ENCODE assay signal across 8 cellular contexts in the genomic region with DNA sequence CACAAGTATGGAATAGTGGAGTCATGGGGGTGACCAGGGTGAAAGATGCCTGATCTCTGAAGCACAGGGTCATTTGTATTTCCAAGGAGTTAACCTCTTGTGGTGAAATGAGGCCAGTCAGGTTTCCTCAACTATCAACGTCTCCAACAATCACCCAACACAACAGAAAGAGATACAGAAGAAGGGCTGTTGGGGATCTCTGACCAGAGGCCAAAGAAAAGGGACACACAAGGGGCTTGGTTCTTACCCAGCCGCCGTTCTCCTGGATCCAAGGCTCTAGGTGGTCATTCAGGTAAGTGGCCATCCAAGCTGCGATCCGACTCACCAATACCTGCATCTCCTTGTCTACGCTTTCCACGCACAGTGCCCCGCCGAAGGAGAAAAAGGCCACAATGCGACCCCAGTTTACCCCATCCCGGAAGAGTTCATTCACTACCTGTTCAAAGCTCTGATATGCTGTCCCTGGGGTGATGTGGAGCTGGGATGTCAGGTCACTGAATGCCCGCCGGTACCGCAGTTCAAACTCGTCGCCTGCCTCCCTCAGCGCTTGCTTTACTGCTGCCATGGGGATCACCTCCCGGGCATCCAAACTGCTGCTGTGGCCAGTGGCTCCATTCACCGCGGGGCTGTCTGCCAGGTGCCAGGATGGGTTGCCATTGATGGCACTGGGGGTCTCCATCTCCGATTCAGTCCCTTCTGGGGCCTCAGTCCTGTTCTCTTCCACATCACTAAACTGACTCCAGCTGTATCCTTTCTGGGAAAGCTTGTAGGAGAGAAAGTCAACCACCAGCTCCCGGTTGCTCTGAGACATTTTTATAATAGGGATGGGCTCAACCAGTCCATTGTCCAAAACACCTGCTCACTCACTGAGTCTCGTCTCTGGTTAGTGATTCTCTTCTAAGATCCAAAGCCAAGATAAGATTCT. TPM values are rescaled to one million over a fixed set of nuclear protein-coding genes. Genes with fewer than 3 reads are reported as not detected.
DNase-seq lines count a peak whose midpoint lies in the region; ATAC-seq and TF ChIP-seq lines count a peak whose summit lies in the region.

No MANE protein-coding gene starts in this region.

- no peaks in the 10 kb centered on the region for H3K27me3 ChIP-seq in parathyroid adenoma (ENCODE audit: control insufficient read depth, insufficient read depth, low read length)

- peak; percentile 45 for DNase-seq in activated CD4-positive, CD25-positive, alpha-beta regulatory T cell treated with anti-CD3 and anti-CD28 coated beads, Interleukin-2, amount 50 U/mL, for 72 hours
- peak; percentile 46 for DNase-seq in activated CD8-positive, alpha-beta T cell treated with anti-CD3 and anti-CD28 coated beads for 36 hours
- DNase-seq in fibroblast of the aortic adventitia (ENCODE audit: low read depth): no peak
- DNase-seq in NCI-H1694 (lab: John Stamatoyannopoulos, UW): no peak

- no peaks in the 10 kb centered on the region for H3K9me3 Mint-ChIP-seq in activated CD8-positive, alpha-beta T cell treated with anti-CD3 and anti-CD28 coated beads for 36 hours

- H3K4me1 ChIP-seq in parathyroid adenoma: peaks cover 21% of the 10 kb centered on the region

- H3K4me1 Mint-ChIP-seq in activated CD8-positive, alpha-beta T cell treated with anti-CD3 and anti-CD28 coated beads for 36 hours (ENCODE audit: low read depth): peaks cover 12% of the 10 kb centered on the region

- H3K9ac ChIP-seq in parathyroid adenoma: peak overlapping the region; percentile 96

- H3K27ac ChIP-seq in parathyroid adenoma: peak overlapping the region; percentile 97

- no peak for TF ChIP-seq CTCF in activated CD8-positive, alpha-beta T cell treated with anti-CD3 and anti-CD28 coated beads for 36 hours (IDR thresholded peaks at IDR 0.05)
- no peak for TF ChIP-seq CTCF in fibroblast of the aortic adventitia (IDR thresholded peaks at IDR 0.05; ENCODE audit: insufficient read depth, low read length)
- TF ChIP-seq CTCF in parathyroid adenoma (IDR thresholded peaks at IDR 0.05): no peak

- H3K27ac Mint-ChIP-seq in activated CD8-positive, alpha-beta T cell treated with anti-CD3 and anti-CD28 coated beads for 36 hours: peak overlapping the region; percentile 97

- no peaks in the 10 kb centered on the region for H3K27me3 Mint-ChIP-seq in activated CD8-positive, alpha-beta T cell treated with anti-CD3 and anti-CD28 coated beads for 36 hours

- CTCF ChIA-PET in activated CD8-positive, alpha-beta T cell treated with anti-CD3 and anti-CD28 coated beads for 36 hours (lab: Charles Lee): interaction anchor here (1.2 to 10.1 kb wide), 7 partner anchors 22 to 153 kb away, joined by 4 to 333 read pairs (median 38); no protein-coding TSS in a partner anchor

- H3K4me3 ChIP-seq in fibroblast of the aortic adventitia (ENCODE audit: low read depth, low read length) (peak overlapping the region; percentile 72), parathyroid adenoma (ENCODE audit: low read depth, low read length) (peak overlapping the region; percentile 86)

- no peaks in the 10 kb centered on the region for H3K9me3 ChIP-seq in parathyroid adenoma (ENCODE audit: control insufficient read depth, low read length)

- ATAC-seq in activated CD4-positive, CD25-positive, alpha-beta regulatory T cell treated with anti-CD3 and anti-CD28 coated beads, Interleukin-2, amount 50 U/mL, for 24 hours: no peak
- no peak for ATAC-seq in activated CD8-positive, alpha-beta T cell treated with anti-CD3 and anti-CD28 coated beads for 36 hours
- ATAC-seq in HG02678 (IDR thresholded peaks at IDR 0.05; ENCODE audit: unreplicated experiment) (no peak), HG03457 (IDR thresholded peaks at IDR 0.05; ENCODE audit: unreplicated experiment) (no peak)

- peak overlapping the region; percentile 94 for H2AFZ ChIP-seq in parathyroid adenoma

- peak overlapping the region; percentile 97 for H3K4me3 Mint-ChIP-seq in activated CD8-positive, alpha-beta T cell treated with anti-CD3 and anti-CD28 coated beads for 36 hours

- H3K4me2 ChIP-seq in parathyroid adenoma (ENCODE audit: low read length): peak overlapping the region; percentile 90

- intact Hi-C loops in activated CD8-positive, alpha-beta T cell treated with anti-CD3 and anti-CD28 coated beads for 36 hours (cut with micrococcal nuclease): loop anchor here (2.0 kb wide), 1 partner anchor 61 kb away; no protein-coding TSS in a partner anchor

- H3K36me3 ChIP-seq in parathyroid adenoma (ENCODE audit: control insufficient read depth, insufficient read depth, low read length): no peaks in the 10 kb centered on the region

- H3K79me2 ChIP-seq in parathyroid adenoma: peaks cover 15% of the 10 kb centered on the region

- H3K36me3 Mint-ChIP-seq in activated CD8-positive, alpha-beta T cell treated with anti-CD3 and anti-CD28 coated beads for 36 hours (ENCODE audit: low read depth): peaks cover 56% of the 10 kb centered on the region

- POLR2A ChIA-PET in activated CD8-positive, alpha-beta T cell treated with anti-CD3 and anti-CD28 coated beads for 36 hours (lab: Charles Lee): interaction anchor here (0.9 to 10.5 kb wide), 8 partner anchors 10 to 484 kb away, joined by 3 to 107 read pairs (median 12); no protein-coding TSS in a partner anchor

RNA-seq across cellular contexts. Expression of a gene that starts 1.0 kb away (rescaled TPM):
- 100 to 1,000 TPM; 182 TPM for total RNA-seq in activated CD8-positive, alpha-beta T cell treated with anti-CD3 and anti-CD28 coated beads for 36 hours
- 59.9 and 101 TPM in 2 replicates for total RNA-seq in fibroblast of the aortic adventitia (ENCODE audit: low replicate concordance)

RNA-seq across cellular contexts. Expression of a gene that starts 17.4 kb away (rescaled TPM):
- total RNA-seq in activated CD8-positive, alpha-beta T cell treated with anti-CD3 and anti-CD28 coated beads for 36 hours: 100 to 1,000 TPM; 112 to 113 TPM
- total RNA-seq in fibroblast of the aortic adventitia (ENCODE audit: low replicate concordance): 6.2 and 91.1 TPM in 2 replicates

Comparison
In these comparisons a context has a peak if more than half of its experiments do, and no peak if none do; other contexts are left out.
1. DNase-seq: peak in activated CD4-positive, CD25-positive, alpha-beta regulatory T cell treated with anti-CD3 and anti-CD28 coated beads, Interleukin-2, amount 50 U/mL, for 72 hours (single experiment) and activated CD8-positive, alpha-beta T cell treated with anti-CD3 and anti-CD28 coated beads for 36 hours (single experiment); none in fibroblast of the aortic adventitia (single experiment) and NCI-H1694 (single experiment).